ENCODE assay signal across 36 cellular contexts in the genomic region with DNA sequence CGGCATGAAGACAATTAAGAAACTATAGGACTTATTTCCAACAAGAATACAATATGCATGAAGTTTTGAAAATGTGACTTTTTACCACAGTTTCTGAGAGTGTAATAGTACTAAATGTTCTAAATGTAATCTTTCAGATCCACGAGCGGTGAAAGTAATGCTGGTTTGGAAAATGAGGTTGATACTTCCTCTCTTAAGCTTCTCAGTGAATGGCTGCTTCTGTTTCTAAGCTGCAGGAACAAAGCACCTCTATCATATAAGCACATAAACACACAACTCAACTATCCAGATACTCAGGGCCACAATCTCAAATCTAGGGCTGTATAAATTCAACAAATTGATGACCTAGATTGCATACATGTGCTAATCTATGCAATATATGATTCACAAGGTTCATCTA.
"Had no signal": no experiment of that assay in that cellular context is flagged by ENCODE, and none has a peak within 500 bp of the region (broad histone marks: within the 10 kb centered on the region; RNA-seq: fewer than 3 reads in every experiment).

No MANE protein-coding gene starts in this region.

- ATAC-seq: activated naive CD8-positive, alpha-beta T cell treated with anti-CD3 and anti-CD28 coated beads, Interleukin-2, amount 50 U/mL, for 24 hours; PC-3 had no signal

- DNase-seq: activated B cell treated with CpG ODN at 0.5 μM for 24 hours; activated CD4-positive, alpha-beta memory T cell treated with anti-CD3 and anti-CD28 coated beads for 36 hours; activated CD4-positive, alpha-beta T cell treated with anti-CD3 and anti-CD28 coated beads for 4 hours; activated CD4-positive, alpha-beta T cell treated with anti-CD3 and anti-CD28 coated beads, Interleukin-2, amount 50 U/mL, for 1 hour; activated CD4-positive, CD25-positive, alpha-beta regulatory T cell treated with anti-CD3 and anti-CD28 coated beads, Interleukin-2, amount 50 U/mL, for 72 hours; activated CD8-positive, alpha-beta memory T cell treated with anti-CD3 and anti-CD28 coated beads, Interleukin-2, amount 50 U/mL, for 4 hours; activated effector memory CD4-positive, alpha-beta T cell treated with Interleukin-2 at 50 U/mL for 16 hours; activated naive CD4-positive, alpha-beta T cell treated with anti-CD3 and anti-CD28 coated beads, Interleukin-2, amount 10 ng/mL, durations not matched to agents 7 days and 5 days; activated naive CD8-positive, alpha-beta T cell treated with anti-CD3 and anti-CD28 coated beads, Interleukin-2, amount 50 U/mL, for 24 hours; activated T-cell treated with anti-CD3 and anti-CD28 coated beads for 4 hours; activated T-cell treated with anti-CD3 and anti-CD28 coated beads, Interleukin-2, amount 50 U/mL, for 48 hours; aorta; brain microvascular endothelial cell; central memory CD4-positive, alpha-beta T cell; Kasumi-1; KG1; MM.1S; NCI-H1092; NCI-H1417; NCI-H146; NCI-H187; NCI-H2029 treated with DMSO at 0.1 percent for 48 hours; NCI-H2107; NCI-H2171; NCI-H510A; NCI-H526; NCI-H748 treated with DMSO at 0.1 percent for 48 hours; NK-92 treated with Interleukin-12 subunit alpha and Interleukin-12 subunit beta, amount 100 ng/mL, for 24 hours; PC-3; Peyer's patch; RPMI8226; SHP77 treated with DMSO at 0.1 percent for 48 hours; SW 1271; T-helper 1 cell; T-helper 2 cell; T-helper 9 cell had no signal
